ENCODE assay signal across 10 cellular contexts in the genomic region with DNA sequence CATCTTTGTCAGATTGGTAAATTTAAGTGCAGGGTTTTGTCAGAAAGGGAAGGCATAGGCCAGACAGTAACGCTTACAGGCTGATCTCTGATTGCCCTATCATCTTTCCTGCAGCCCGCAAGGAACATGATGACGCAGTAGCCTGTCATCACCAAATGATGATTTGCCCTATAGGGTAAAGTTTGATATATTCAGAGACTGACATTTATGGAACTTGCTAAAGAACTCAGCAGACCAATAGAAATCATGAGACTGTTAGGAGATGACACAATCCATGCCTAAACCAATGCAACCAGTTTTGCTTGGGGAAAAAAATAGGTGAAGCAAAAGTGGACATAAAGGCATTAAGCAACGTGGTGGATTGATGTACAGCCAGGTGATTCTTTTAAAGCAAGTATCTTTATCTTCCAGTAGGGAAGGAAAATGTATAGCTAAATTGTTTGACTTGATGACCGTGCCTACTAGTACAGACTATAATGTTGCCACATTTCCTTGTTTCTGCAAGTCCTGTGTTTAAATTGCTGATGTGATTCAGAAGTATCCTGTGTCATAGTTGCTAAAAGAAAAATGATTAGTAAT. TPM values are rescaled to one million over a fixed set of nuclear protein-coding genes. Genes with fewer than 3 reads are reported as not detected.
A peak's percentile ranks its signal among the peaks of the same experiment; 100 is the strongest.
DNase-seq lines count a peak whose midpoint lies in the region; TF ChIP-seq lines count a peak whose summit lies in the region.
"Had no signal": no experiment of that assay in that cellular context is flagged by ENCODE, and none has a peak within 500 bp of the region (broad histone marks: within the 10 kb centered on the region; RNA-seq: fewer than 3 reads in every experiment).

No MANE protein-coding gene starts in this region.

- no peak overlapping the region for H2AFZ ChIP-seq in ACC112 (ENCODE audit: low read length, unreplicated experiment)

- no peak overlapping the region for H3K27ac ChIP-seq in ACC112 (ENCODE audit: low read depth, low read length)

- in situ Hi-C loops in GM13976 (cut with MboI; ENCODE audit: low sequenced_read_pairs, unreplicated experiment), result no loop called here

- H3K27ac Mint-ChIP-seq in activated CD4-positive, alpha-beta memory T cell treated with anti-CD3 and anti-CD28 coated beads, Interleukin-2, amount 10 ng/mL, durations not matched to agents 7 days and 5 days, result no peak overlapping the region
- H3K27ac Mint-ChIP-seq in glutamatergic neuron (ENCODE audit: unreplicated experiment), result no peak overlapping the region

- peaks cover 30% of the 10 kb centered on the region for H3K36me3 Mint-ChIP-seq in activated CD4-positive, alpha-beta memory T cell treated with anti-CD3 and anti-CD28 coated beads, Interleukin-2, amount 10 ng/mL, durations not matched to agents 7 days and 5 days (ENCODE audit: low read depth)
- no peaks in the 10 kb centered on the region for H3K36me3 Mint-ChIP-seq in glutamatergic neuron (ENCODE audit: unreplicated experiment)

- peak overlapping the region; percentile 83 for H3K4me3 Mint-ChIP-seq in activated CD4-positive, alpha-beta memory T cell treated with anti-CD3 and anti-CD28 coated beads, Interleukin-2, amount 10 ng/mL, durations not matched to agents 7 days and 5 days
- H3K4me3 Mint-ChIP-seq in glutamatergic neuron (ENCODE audit: unreplicated experiment), result peak overlapping the region; percentile 82

- POLR2A ChIA-PET in activated CD4-positive, alpha-beta memory T cell treated with anti-CD3 and anti-CD28 coated beads, Interleukin-2, amount 10 ng/mL, durations not matched to agents 7 days and 5 days (lab: Charles Lee), result interaction anchor here (2.1 kb wide), 1 partner anchor 76 kb away, joined by 11 read pairs; a partner anchor contains a TSS

- peaks cover 54% of the 10 kb centered on the region for H3K4me1 Mint-ChIP-seq in activated CD4-positive, alpha-beta memory T cell treated with anti-CD3 and anti-CD28 coated beads, Interleukin-2, amount 10 ng/mL, durations not matched to agents 7 days and 5 days
- peaks cover 19% of the 10 kb centered on the region for H3K4me1 Mint-ChIP-seq in glutamatergic neuron (ENCODE audit: low read depth, unreplicated experiment)

- H3K4me1 ChIP-seq in ACC112 (ENCODE audit: control insufficient read depth, insufficient read depth, low read length, unreplicated experiment), result peaks cover 15% of the 10 kb centered on the region

- H3K9me3 ChIP-seq in MG63, result no peaks in the 10 kb centered on the region

- H3K36me3 ChIP-seq in ACC112 (ENCODE audit: insufficient read depth, low read length) (peaks cover 25% of the 10 kb centered on the region), MG63 (peaks cover 27% of the 10 kb centered on the region)

- CTCF ChIA-PET in activated CD4-positive, alpha-beta memory T cell treated with anti-CD3 and anti-CD28 coated beads, Interleukin-2, amount 10 ng/mL, durations not matched to agents 7 days and 5 days (lab: Charles Lee), result no interaction called here

- H3K27me3 ChIP-seq in ACC112 (ENCODE audit: insufficient read depth, low read length), result no peaks in the 10 kb centered on the region
- H3K27me3 ChIP-seq in MG63, result no peaks in the 10 kb centered on the region

- H3K9me3 Mint-ChIP-seq in activated CD4-positive, alpha-beta memory T cell treated with anti-CD3 and anti-CD28 coated beads, Interleukin-2, amount 10 ng/mL, durations not matched to agents 7 days and 5 days, result peaks cover 2% of the 10 kb centered on the region
- H3K9me3 Mint-ChIP-seq in glutamatergic neuron (ENCODE audit: unreplicated experiment), result no peaks in the 10 kb centered on the region

- peaks cover 70% of the 10 kb centered on the region for H3K79me2 ChIP-seq in ACC112 (ENCODE audit: control insufficient read depth, insufficient read depth, low read length, unreplicated experiment)

- DNase-seq in HCEC 1CT, result peak; percentile 48
- no peak for DNase-seq in activated CD4-positive, alpha-beta memory T cell treated with anti-CD3 and anti-CD28 coated beads, Interleukin-2, amount 10 ng/mL, durations not matched to agents 7 days and 5 days
- DNase-seq in glutamatergic neuron, result no peak
- DNase-seq in GM13976 (ENCODE audit: low spot score), result no peak
- no peak for DNase-seq in 8988T
- DNase-seq in MG63, result no peak
- DNase-seq in OCI-M2 (lab: John Stamatoyannopoulos, UW; ENCODE audit: unreplicated experiment), result no peak
- DNase-seq: GOT3, NCI-H187 treated with DMSO at 0.1 percent for 48 hours had no signal

- no peaks in the 10 kb centered on the region for H3K27me3 Mint-ChIP-seq in activated CD4-positive, alpha-beta memory T cell treated with anti-CD3 and anti-CD28 coated beads, Interleukin-2, amount 10 ng/mL, durations not matched to agents 7 days and 5 days
- H3K27me3 Mint-ChIP-seq in glutamatergic neuron (ENCODE audit: unreplicated experiment), result peaks cover 7% of the 10 kb centered on the region

- H3K4me3 ChIP-seq in ACC112 (ENCODE audit: low read depth, low read length) (peak overlapping the region; percentile 92), MG63 (no peak overlapping the region)

- TF ChIP-seq CTCF in glutamatergic neuron (IDR thresholded peaks at IDR 0.05; ENCODE audit: partially characterized antibody, unreplicated experiment) (no peak), GM13976 (IDR thresholded peaks at IDR 0.05; ENCODE audit: borderline replicate concordance, control extremely low read depth, extremely low read depth, insufficient read depth, missing control alignments) (no peak)

RNA-seq across cellular contexts. Expression of a gene that starts 2.4 kb away (rescaled TPM):
- 10 to 100 TPM; 25.3 to 26.8 TPM for total RNA-seq in activated CD4-positive, alpha-beta memory T cell treated with anti-CD3 and anti-CD28 coated beads, Interleukin-2, amount 10 ng/mL, durations not matched to agents 7 days and 5 days
- 20.0 TPM for total RNA-seq in glutamatergic neuron (ENCODE audit: unreplicated experiment)
- total RNA-seq in MG63 (2014; rRNA removed; shearing (Covaris generic); ENCODE audit: low replicate concordance), result 33.9 and 44.9 TPM in 2 replicates
